ENCODE assay signal across 17 cellular contexts in the genomic region with DNA sequence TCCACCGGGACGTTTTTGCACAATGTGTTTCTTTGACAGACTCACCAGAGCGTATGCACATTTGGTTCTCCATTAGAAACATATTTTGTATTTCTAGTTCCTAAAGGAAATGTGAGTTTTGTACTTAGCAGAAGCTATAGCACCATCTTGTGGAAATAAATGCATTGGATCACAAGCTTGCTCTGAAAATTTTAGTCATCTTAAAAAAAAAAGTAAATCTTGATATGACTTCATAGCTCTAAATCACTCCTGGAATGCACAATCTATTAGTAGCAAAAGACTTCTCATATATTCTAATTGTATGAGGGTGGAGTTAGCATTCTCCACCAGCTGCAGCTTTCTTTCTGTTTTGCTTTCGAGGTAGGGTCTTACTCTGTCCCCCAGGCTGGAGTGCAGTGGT. TPM values are rescaled to one million over a fixed set of nuclear protein-coding genes. Genes with fewer than 3 reads are reported as not detected.
A peak's percentile ranks its signal among the peaks of the same experiment; 100 is the strongest.
DNase-seq lines count a peak whose midpoint lies in the region; ATAC-seq and FAIRE-seq lines count a peak whose summit lies in the region.
"Not testable (repeated sequence)": the region's sequence is repeated elsewhere in the genome, so short reads cannot be mapped to it uniquely, and the experiment has no call there.
"Had no signal": no experiment of that assay in that cellular context is flagged by ENCODE, and none has a peak within 500 bp of the region (broad histone marks: within the 10 kb centered on the region; RNA-seq: fewer than 3 reads in every experiment).

No MANE protein-coding gene starts in this region.

- ATAC-seq in GM18502 (IDR thresholded peaks at IDR 0.05; ENCODE audit: poor library complexity, unreplicated experiment) (peak; percentile 64), GM21786 (IDR thresholded peaks at IDR 0.05; ENCODE audit: unreplicated experiment) (peak; percentile 40), Right ventricle myocardium superior (ENCODE audit: poor library complexity) (peak; percentile 17)
- ATAC-seq in activated T-helper 17 cell treated with anti-CD3 and anti-CD28 coated beads, Interleukin-2, amount 50 U/mL, for 72 hours (replicated peaks) = peak; percentile 62
- peak; percentile 50 for ATAC-seq in naive thymus-derived CD4-positive, alpha-beta T cell

- H3K27ac Mint-ChIP-seq in activated T-helper 17 cell treated with anti-CD3 and anti-CD28 coated beads, Interleukin-2, amount 50 U/mL, for 72 hours; naive thymus-derived CD4-positive, alpha-beta T cell: not testable (repeated sequence)

- H3K27ac ChIP-seq in naive thymus-derived CD4-positive, alpha-beta T cell (ENCODE audit: low read depth, low read length) = not testable (repeated sequence)

- FAIRE-seq in GM19239 (lab: Jason Lieb, UNC) (peak; percentile 65), RCC 7860 (lab: Jason Lieb, UNC) (peak; percentile 70)

- not testable (repeated sequence) for H3K4me3 ChIP-seq in naive thymus-derived CD4-positive, alpha-beta T cell (ENCODE audit: low read length)

- H3K9me3 ChIP-seq in naive thymus-derived CD4-positive, alpha-beta T cell (ENCODE audit: control insufficient read depth in 2 of 3, low read length in 3 of 3) = not testable (repeated sequence)

- not testable (repeated sequence) for H3K4me3 Mint-ChIP-seq in activated T-helper 17 cell treated with anti-CD3 and anti-CD28 coated beads, Interleukin-2, amount 50 U/mL, for 72 hours; naive thymus-derived CD4-positive, alpha-beta T cell

- not testable (repeated sequence) for H3K27me3 Mint-ChIP-seq in activated T-helper 17 cell treated with anti-CD3 and anti-CD28 coated beads, Interleukin-2, amount 50 U/mL, for 72 hours; naive thymus-derived CD4-positive, alpha-beta T cell

- H3K36me3 Mint-ChIP-seq in activated T-helper 17 cell treated with anti-CD3 and anti-CD28 coated beads, Interleukin-2, amount 50 U/mL, for 72 hours (ENCODE audit: low read depth); naive thymus-derived CD4-positive, alpha-beta T cell: not testable (repeated sequence)

- H3K36me3 ChIP-seq in naive thymus-derived CD4-positive, alpha-beta T cell (ENCODE audit: control insufficient read depth in 2 of 3, insufficient read depth in 3 of 3, low read length in 3 of 3) = not testable (repeated sequence)

- H3K27me3 ChIP-seq in naive thymus-derived CD4-positive, alpha-beta T cell (ENCODE audit: control insufficient read depth in 2 of 2, insufficient read depth in 2 of 2, low read length in 2 of 2) = not testable (repeated sequence)

- H3K4me1 Mint-ChIP-seq in activated T-helper 17 cell treated with anti-CD3 and anti-CD28 coated beads, Interleukin-2, amount 50 U/mL, for 72 hours; naive thymus-derived CD4-positive, alpha-beta T cell: not testable (repeated sequence)

- POLR2A ChIA-PET in naive thymus-derived CD4-positive, alpha-beta T cell (lab: Charles Lee) = not testable (repeated sequence)

- H3K4me1 ChIP-seq in naive thymus-derived CD4-positive, alpha-beta T cell (ENCODE audit: control insufficient read depth in 2 of 2, insufficient read depth in 2 of 2, low read length in 2 of 2) = not testable (repeated sequence)

- CTCF ChIA-PET in naive thymus-derived CD4-positive, alpha-beta T cell (lab: Charles Lee) = not testable (repeated sequence)

- intact Hi-C loops in Right ventricle myocardium superior (cut with DNase I); naive thymus-derived CD4-positive, alpha-beta T cell (cut with micrococcal nuclease): not testable (repeated sequence)

- not testable (repeated sequence) for H3K9me3 Mint-ChIP-seq in activated T-helper 17 cell treated with anti-CD3 and anti-CD28 coated beads, Interleukin-2, amount 50 U/mL, for 72 hours; naive thymus-derived CD4-positive, alpha-beta T cell

- not testable (repeated sequence) for DNase-seq in GM19239 (ENCODE audit: insufficient read length, low spot score); RCC 7860 (ENCODE audit: low spot score); Right ventricle myocardium superior; naive thymus-derived CD4-positive, alpha-beta T cell

RNA-seq across cellular contexts. Expression of gene OR2A42, which starts 20.3 kb away (rescaled TPM):
- not detected for total RNA-seq in activated T-helper 17 cell treated with anti-CD3 and anti-CD28 coated beads, Interleukin-2, amount 50 U/mL, for 72 hours
- total RNA-seq in Right ventricle myocardium superior = not detected
- under 1 TPM in 3 of 5 experiments, not detected in 2; 0.07 to 0.22 (median 0.13) TPM for total RNA-seq in naive thymus-derived CD4-positive, alpha-beta T cell
- not detected for polyA plus RNA-seq in naive thymus-derived CD4-positive, alpha-beta T cell
- total RNA-seq: activated CD8-positive, alpha-beta memory T cell treated with anti-CD3 and anti-CD28 coated beads for 36 hours; Caco-2; dermis microvascular lymphatic vessel endothelial cell; left ventricle myocardium inferior; natural killer cell; occipital lobe had no signal
- polyA plus RNA-seq: IgD-negative memory B cell, stomach had no signal

RNA-seq across cellular contexts. Expression of gene ARHGEF35, which starts 23.5 kb away (rescaled TPM):
- 1 to 10 TPM; 1.1 to 5.1 TPM for total RNA-seq in activated T-helper 17 cell treated with anti-CD3 and anti-CD28 coated beads, Interleukin-2, amount 50 U/mL, for 72 hours
- total RNA-seq in Right ventricle myocardium superior = 0.67 TPM
- 1 to 10 TPM in 4 of 5 experiments, under 1 TPM in 1; 0.34 to 4.4 (median 2.5) TPM for total RNA-seq in naive thymus-derived CD4-positive, alpha-beta T cell
- polyA plus RNA-seq in naive thymus-derived CD4-positive, alpha-beta T cell = 1 to 10 TPM; 1.7 to 2.1 TPM

RNA-seq across cellular contexts. Expression of gene CTAGE4, which starts 35.9 kb away (rescaled TPM):
- 1 to 10 TPM; 1.1 to 4.2 TPM for total RNA-seq in activated T-helper 17 cell treated with anti-CD3 and anti-CD28 coated beads, Interleukin-2, amount 50 U/mL, for 72 hours
- total RNA-seq in Right ventricle myocardium superior = 0.32 TPM
- total RNA-seq in naive thymus-derived CD4-positive, alpha-beta T cell = 1 to 10 TPM in 4 of 5 experiments, not detected in 1; 1.2 to 6.0 (median 3.4) TPM
- polyA plus RNA-seq in naive thymus-derived CD4-positive, alpha-beta T cell = under 1 TPM in 1 of 2 donors, not detected in 1; 0.29 TPM
- total RNA-seq: Caco-2, dermis microvascular lymphatic vessel endothelial cell, skeletal muscle tissue had no signal
- polyA plus RNA-seq: fibroblast of lung, IgD-negative memory B cell had no signal

RNA-seq across cellular contexts. Expression of gene OR2A7, which starts 45.4 kb away (rescaled TPM):
- 1 to 10 TPM in 1 of 2 donors, under 1 TPM in 1; 0.80 to 5.3 TPM for total RNA-seq in activated T-helper 17 cell treated with anti-CD3 and anti-CD28 coated beads, Interleukin-2, amount 50 U/mL, for 72 hours
- 0.51 TPM for total RNA-seq in Right ventricle myocardium superior
- 1 to 10 TPM; 1.7 to 7.5 (median 4.5) TPM for total RNA-seq in naive thymus-derived CD4-positive, alpha-beta T cell
- under 1 TPM; 0.31 to 0.52 TPM for polyA plus RNA-seq in naive thymus-derived CD4-positive, alpha-beta T cell
- total RNA-seq: dermis microvascular lymphatic vessel endothelial cell, occipital lobe, skeletal muscle tissue had no signal

RNA-seq across cellular contexts. Expression of gene CTAGE8, which starts 49.9 kb away (rescaled TPM):
- under 1 TPM; 0.28 to 0.61 TPM for total RNA-seq in activated T-helper 17 cell treated with anti-CD3 and anti-CD28 coated beads, Interleukin-2, amount 50 U/mL, for 72 hours
- total RNA-seq in Right ventricle myocardium superior = 0.32 TPM
- total RNA-seq in naive thymus-derived CD4-positive, alpha-beta T cell = under 1 TPM in 4 of 5 experiments, not detected in 1; 0.51 to 0.75 (median 0.55) TPM
- polyA plus RNA-seq in naive thymus-derived CD4-positive, alpha-beta T cell = under 1 TPM in 1 of 2 donors, not detected in 1; 0.52 TPM
- total RNA-seq: occipital lobe, skeletal muscle tissue had no signal
